ENCODE assay signal across 1 cellular context in genomic region chr22:25141994-25142620, GRCh38.
TF ChIP-seq lines count a peak whose summit lies in the region.

No MANE protein-coding gene starts in this region.

TF ChIP-seq in GM23338, 12 proteins besides CTCF, POLR2A, EP300 and RAD21 (continued from another document):
- TF ChIP-seq NANOG (IDR thresholded peaks at IDR 0.05; ENCODE audit: borderline replicate concordance) (no peak), EZH2 (IDR thresholded peaks at IDR 0.05; ENCODE audit: low read depth, unreplicated experiment) (no peak), REST (IDR thresholded peaks at IDR 0.05; ENCODE audit: unreplicated experiment) (no peak), JUNB (IDR thresholded peaks at IDR 0.05; ENCODE audit: unreplicated experiment) (no peak), CREB1 (CRISPR knock-in tag; IDR thresholded peaks at IDR 0.05; ENCODE audit: low read depth) (no peak), ZNF462 (CRISPR knock-in tag; IDR thresholded peaks at IDR 0.05) (no peak), POLR2AphosphoS5 (IDR thresholded peaks at IDR 0.05; ENCODE audit: low read depth) (no peak)
